Comparison of ENCODE assay signal across 16 cellular contexts in genomic region chr6:91659881-91660280, GRCh38.
A peak's percentile ranks its signal among the peaks of the same experiment; 100 is the strongest.
DNase-seq lines count a peak whose midpoint lies in the region; FAIRE-seq and TF ChIP-seq lines count a peak whose summit lies in the region.
"Had no signal": no experiment of that assay in that cellular context is flagged by ENCODE, and none has a peak within 500 bp of the region (broad histone marks: within the 10 kb centered on the region; RNA-seq: fewer than 3 reads in every experiment).

No MANE protein-coding gene starts in this region.

- no peak overlapping the region for H3K4me3 ChIP-seq in kidney epithelial cell (ENCODE audit: low read depth, low read length)
- H3K4me3 ChIP-seq: coronary artery, right lobe of liver, thoracic aorta had no signal

- no peaks in the 10 kb centered on the region for H3K27me3 ChIP-seq in kidney epithelial cell (ENCODE audit: control insufficient read depth, insufficient read depth, low read length)
- H3K27me3 ChIP-seq: right lobe of liver had no signal

- no peak for TF ChIP-seq CTCF in kidney epithelial cell (IDR thresholded peaks at IDR 0.05; ENCODE audit: insufficient read depth, low read length, poor library complexity, severe bottlenecking)

- FAIRE-seq in GM12892 (lab: Jason Lieb, UNC) = peak; percentile 62
- FAIRE-seq: endometrium, GM18507, kidney had no signal

- no peak for TF ChIP-seq POLR2A in GM12892 (IDR thresholded peaks at IDR 0.05; ENCODE audit: low read depth, low read length)

- DNase-seq in GM12892 (ENCODE audit: insufficient read length) (no peak), NCI-H187 treated with DMSO at 0.1 percent for 48 hours (lab: John Stamatoyannopoulos, UW) (peak; percentile 90), NCI-H69 (lab: John Stamatoyannopoulos, UW) (peak; percentile 93), kidney epithelial cell (ENCODE audit: low read depth) (peak; percentile 39), Ammon's horn (ENCODE audit: low spot score) (no peak), pons (ENCODE audit: low spot score) (no peak), HuH-7 (ENCODE audit: low spot score) (no peak)
- no peak for DNase-seq in activated CD4-positive, alpha-beta T cell treated with anti-CD3 and anti-CD28 coated beads for 1 hour
- DNase-seq: CD8-positive, alpha-beta T cell; hypothalamus; kidney; right lobe of liver had no signal

- H3K36me3 ChIP-seq in kidney epithelial cell (ENCODE audit: control insufficient read depth, insufficient read depth, low read length) = no peaks in the 10 kb centered on the region
- H3K36me3 ChIP-seq: right lobe of liver, thoracic aorta had no signal

Comparison
In these comparisons a context has a peak if more than half of its experiments do, and no peak if none do; other contexts are left out.
1. DNase-seq: peak in NCI-H187 treated with DMSO at 0.1 percent for 48 hours (single experiment), NCI-H69 (single experiment) and kidney epithelial cell (single experiment); none in GM12892 (single experiment), activated CD4-positive, alpha-beta T cell treated with anti-CD3 and anti-CD28 coated beads for 1 hour (single experiment), Ammon's horn (single experiment), pons (single experiment) and HuH-7 (single experiment).